ENCODE assay signal across 8 cellular contexts in genomic region chr1:244861683-244862082, GRCh38. TPM values are rescaled to one million over a fixed set of nuclear protein-coding genes. Genes with fewer than 3 reads are reported as not detected.
DNase-seq lines count a peak whose midpoint lies in the region; ATAC-seq and TF ChIP-seq lines count a peak whose summit lies in the region.

No MANE protein-coding gene starts in this region.

- H3K23ac ChIP-seq in trophoblast cell (ENCODE audit: low read length), result no peak overlapping the region

- H3K4me3 ChIP-seq in GM06990 (replicated peaks; ENCODE audit: low read depth, low read length), result peak overlapping the region; percentile 99
- peak overlapping the region; percentile 77 to 84 for H3K4me3 ChIP-seq in Panc1 (ENCODE audit: low read depth in 2 of 2, low read length in 2 of 2)
- H3K4me3 ChIP-seq in trophoblast cell (ENCODE audit: low read depth, low read length), result peak overlapping the region; percentile 52

- intact Hi-C loops in Panc1 (cut with micrococcal nuclease; ENCODE audit: unreplicated experiment), result no loop called here

- H2BK12ac ChIP-seq in trophoblast cell (ENCODE audit: low read length), result no peak overlapping the region

- TF ChIP-seq CTCF in GM06990 (IDR thresholded peaks at IDR 0.05; ENCODE audit: insufficient read depth, low read length, poor library complexity, severe bottlenecking) (no peak), Panc1 (IDR thresholded peaks at IDR 0.05) (no peak)

- peaks cover 18% of the 10 kb centered on the region for H3K79me1 ChIP-seq in trophoblast cell (ENCODE audit: low read length)

- POLR2A ChIA-PET in Panc1 (lab: Charles Lee), result interaction anchor here (0.6 to 1.1 kb wide), 4 partner anchors 11 to 117 kb away, joined by 3 to 11 read pairs (median 8); no protein-coding TSS in a partner anchor

- H3K36me3 ChIP-seq in GM06990 (ENCODE audit: control insufficient read depth, insufficient read depth, low read length) (peaks cover 19% of the 10 kb centered on the region), Panc1 (ENCODE audit: control insufficient read depth, insufficient read depth, low read length) (peaks cover 57% of the 10 kb centered on the region), trophoblast cell (ENCODE audit: control insufficient read depth in 1 of 2, insufficient read depth in 2 of 2, low read length in 2 of 2) (peaks cover 11 to 23% of the 10 kb centered on the region in 2 experiments)

- no CpG with 5 or more reads among the region's 2 CpGs for WGBS in trophoblast cell (ENCODE audit: extremely low coverage, insufficient coverage, insufficient read length)

- no peak overlapping the region for H2BK120ac ChIP-seq in trophoblast cell (ENCODE audit: insufficient read depth, low read length, poor library complexity)

- H2AFZ ChIP-seq in trophoblast cell (ENCODE audit: insufficient read depth, low read length, poor library complexity), result no peak overlapping the region

- H3K4ac ChIP-seq in trophoblast cell (ENCODE audit: low read depth, low read length), result peak overlapping the region; percentile 99

- no peak overlapping the region for H3K18ac ChIP-seq in trophoblast cell (ENCODE audit: low read length)

- no peak overlapping the region for H3K14ac ChIP-seq in trophoblast cell (ENCODE audit: low read length)

- no peak overlapping the region for H4K91ac ChIP-seq in trophoblast cell (ENCODE audit: low read depth, low read length)

- TSS peak; percentile 69 for BruUV-seq in Panc1 (replicated peaks; lab: Mats Ljungman, UMichigan)

- no peak overlapping the region for H4K12ac ChIP-seq in trophoblast cell (ENCODE audit: low read depth, low read length)

- in situ Hi-C loops in Panc1 (cut with HindIII; ENCODE audit: low pct_unique_long_range_greater_than_20kb, low sequenced_read_pairs), result no loop called here

- H3K79me2 ChIP-seq in trophoblast cell (ENCODE audit: control insufficient read depth, insufficient read depth, low read length, poor library complexity), result peaks cover 26% of the 10 kb centered on the region

- ATAC-seq in Panc1 (no peak), HG02981 (IDR thresholded peaks at IDR 0.05; ENCODE audit: unreplicated experiment) (no peak), HG03457 (IDR thresholded peaks at IDR 0.05; ENCODE audit: unreplicated experiment) (no peak)

- no peak overlapping the region for H2AK5ac ChIP-seq in trophoblast cell (ENCODE audit: low read length)

- no peak for DNase-seq in GM06990 (ENCODE audit: extremely low read depth, insufficient read length)
- no peak for DNase-seq in Panc1 (ENCODE audit: low read depth, low spot score)
- no peak for DNase-seq in epithelial cell of prostate (ENCODE audit: low read depth, low spot score)
- DNase-seq in trophoblast cell, result no peak
- DNase-seq in UCSD-AML1 (lab: John Stamatoyannopoulos, UW; ENCODE audit: unreplicated experiment), result no peak
- DNase-seq in amniotic stem cell (lab: John Stamatoyannopoulos, UW), result no peak

- no peak overlapping the region for H3K9ac ChIP-seq in trophoblast cell (ENCODE audit: low read length)

- no peaks in the 10 kb centered on the region for H3K27me3 ChIP-seq in GM06990 (replicated peaks; ENCODE audit: control insufficient read depth, insufficient read depth, low read length)
- no peaks in the 10 kb centered on the region for H3K27me3 ChIP-seq in Panc1 (ENCODE audit: control insufficient read depth, insufficient read depth, low read length)
- peaks cover 2% of the 10 kb centered on the region for H3K27me3 ChIP-seq in trophoblast cell (ENCODE audit: insufficient read depth, low read length)

- peak overlapping the region; percentile 73 for H3K4me2 ChIP-seq in trophoblast cell (ENCODE audit: low read length)

- CTCF ChIA-PET in Panc1 (lab: Charles Lee), result interaction anchor here (0.8 kb wide), 1 partner anchor 180 kb away, joined by 4 read pairs; no protein-coding TSS in a partner anchor

- H3K9me3 ChIP-seq in Panc1 (ENCODE audit: control insufficient read depth, insufficient read depth, low read depth, low read length) (no peaks in the 10 kb centered on the region), trophoblast cell (ENCODE audit: insufficient read depth, low read depth, low read length) (peaks cover 2% of the 10 kb centered on the region)

- H3K4me1 ChIP-seq in Panc1 (ENCODE audit: control insufficient read depth, insufficient read depth, low read length), result peaks cover 46% of the 10 kb centered on the region
- peaks cover 0 to 4% of the 10 kb centered on the region in 2 experiments for H3K4me1 ChIP-seq in trophoblast cell (ENCODE audit: control insufficient read depth in 1 of 2, insufficient read depth in 2 of 2, low read length in 2 of 2)

- no peak overlapping the region for H4K8ac ChIP-seq in trophoblast cell (ENCODE audit: low read depth, low read length)

- peak overlapping the region; percentile 75 for H3K27ac ChIP-seq in Panc1 (ENCODE audit: low read length)
- H3K27ac ChIP-seq in epithelial cell of prostate, result peak overlapping the region; percentile 97
- no peak overlapping the region for H3K27ac ChIP-seq in trophoblast cell (ENCODE audit: low read depth, low read length)

- no peak overlapping the region for H2BK5ac ChIP-seq in trophoblast cell (ENCODE audit: low read depth, low read length, poor library complexity)

RNA-seq across cellular contexts. Expression of gene HNRNPU, which starts 2.7 kb away (rescaled TPM):
- total RNA-seq in Panc1 (2021; ENCODE audit: unreplicated experiment), result 361 TPM
- polyA plus RNA-seq in Panc1 (2012; ENCODE audit: insufficient read length), result 321 TPM
- 342 and 352 TPM in 2 replicates for polyA plus RNA-seq in trophoblast cell (2013)

RNA-seq across cellular contexts. Expression of gene COX20, which starts 26.2 kb away (rescaled TPM):
- 55.0 TPM for total RNA-seq in Panc1 (2021; ENCODE audit: unreplicated experiment)
- polyA plus RNA-seq in Panc1 (2012; ENCODE audit: insufficient read length), result 47.0 TPM
- 97.6 and 104 TPM in 2 replicates for polyA plus RNA-seq in trophoblast cell (2013)
